In the genomic region with DNA sequence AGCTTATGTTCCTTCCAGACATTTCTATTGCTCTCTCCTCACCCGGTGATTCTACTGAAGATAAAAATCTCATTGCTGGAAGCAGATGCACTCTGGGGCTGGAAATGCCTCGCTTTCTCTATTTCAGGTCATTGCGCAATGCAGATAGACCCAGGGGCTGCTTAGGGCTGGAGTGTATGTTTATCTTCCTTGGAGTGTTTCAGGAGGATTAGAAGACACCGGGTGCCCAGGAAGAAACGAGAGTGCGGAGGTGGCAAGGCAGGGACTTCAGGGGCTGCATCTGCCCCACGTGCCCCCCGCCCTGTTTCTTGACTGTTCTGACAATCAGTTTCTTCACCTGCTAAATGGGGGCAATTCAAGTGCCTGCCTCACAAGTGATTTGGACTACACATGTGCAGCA, we compare ENCODE assay signal across 1 cellular context.
TF ChIP-seq lines count a peak whose summit lies in the region.

No MANE protein-coding gene starts in this region.

TF ChIP-seq in K562, 482 proteins besides CTCF, POLR2A, EP300 and RAD21 (continued from another document and continues in another):
- TF ChIP-seq, protein P1, sequence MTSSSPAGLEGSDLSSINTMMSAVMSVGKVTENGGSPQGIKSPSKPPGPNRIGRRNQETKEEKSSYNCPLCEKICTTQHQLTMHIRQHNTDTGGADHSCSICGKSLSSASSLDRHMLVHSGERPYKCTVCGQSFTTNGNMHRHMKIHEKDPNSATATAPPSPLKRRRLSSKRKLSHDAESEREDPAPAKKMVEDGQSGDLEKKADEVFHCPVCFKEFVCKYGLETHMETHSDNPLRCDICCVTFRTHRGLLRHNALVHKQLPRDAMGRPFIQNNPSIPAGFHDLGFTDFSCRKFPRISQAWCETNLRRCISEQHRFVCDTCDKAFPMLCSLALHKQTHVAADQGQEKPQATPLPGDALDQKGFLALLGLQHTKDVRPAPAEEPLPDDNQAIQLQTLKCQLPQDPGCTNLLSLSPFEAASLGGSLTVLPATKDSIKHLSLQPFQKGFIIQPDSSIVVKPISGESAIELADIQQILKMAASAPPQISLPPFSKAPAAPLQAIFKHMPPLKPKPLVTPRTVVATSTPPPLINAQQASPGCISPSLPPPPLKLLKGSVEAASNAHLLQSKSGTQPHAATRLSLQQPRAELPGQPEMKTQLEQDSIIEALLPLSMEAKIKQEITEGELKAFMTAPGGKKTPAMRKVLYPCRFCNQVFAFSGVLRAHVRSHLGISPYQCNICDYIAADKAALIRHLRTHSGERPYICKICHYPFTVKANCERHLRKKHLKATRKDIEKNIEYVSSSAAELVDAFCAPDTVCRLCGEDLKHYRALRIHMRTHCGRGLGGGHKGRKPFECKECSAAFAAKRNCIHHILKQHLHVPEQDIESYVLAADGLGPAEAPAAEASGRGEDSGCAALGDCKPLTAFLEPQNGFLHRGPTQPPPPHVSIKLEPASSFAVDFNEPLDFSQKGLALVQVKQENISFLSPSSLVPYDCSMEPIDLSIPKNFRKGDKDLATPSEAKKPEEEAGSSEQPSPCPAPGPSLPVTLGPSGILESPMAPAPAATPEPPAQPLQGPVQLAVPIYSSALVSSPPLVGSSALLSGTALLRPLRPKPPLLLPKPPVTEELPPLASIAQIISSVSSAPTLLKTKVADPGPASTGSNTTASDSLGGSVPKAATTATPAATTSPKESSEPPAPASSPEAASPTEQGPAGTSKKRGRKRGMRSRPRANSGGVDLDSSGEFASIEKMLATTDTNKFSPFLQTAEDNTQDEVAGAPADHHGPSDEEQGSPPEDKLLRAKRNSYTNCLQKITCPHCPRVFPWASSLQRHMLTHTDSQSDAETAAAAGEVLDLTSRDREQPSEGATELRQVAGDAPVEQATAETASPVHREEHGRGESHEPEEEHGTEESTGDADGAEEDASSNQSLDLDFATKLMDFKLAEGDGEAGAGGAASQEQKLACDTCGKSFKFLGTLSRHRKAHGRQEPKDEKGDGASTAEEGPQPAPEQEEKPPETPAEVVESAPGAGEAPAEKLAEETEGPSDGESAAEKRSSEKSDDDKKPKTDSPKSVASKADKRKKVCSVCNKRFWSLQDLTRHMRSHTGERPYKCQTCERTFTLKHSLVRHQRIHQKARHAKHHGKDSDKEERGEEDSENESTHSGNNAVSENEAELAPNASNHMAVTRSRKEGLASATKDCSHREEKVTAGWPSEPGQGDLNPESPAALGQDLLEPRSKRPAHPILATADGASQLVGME (CRISPR knock-in tag; IDR thresholded peaks at IDR 0.05): peak; percentile 77; the same call in 1 of the 2 replicates
- TF ChIP-seq CCAR2 (IDR thresholded peaks at IDR 0.05; ENCODE audit: low read depth, low read length): no peak
- TF ChIP-seq MAFK (IDR thresholded peaks at IDR 0.05; ENCODE audit: low read length): no peak
- 0 out of 2 replicates have a peak, but pooled peaks have one; percentile 22 for TF ChIP-seq ELF2 (CRISPR knock-in tag; IDR thresholded peaks at IDR 0.05)
- TF ChIP-seq FOXJ3 (CRISPR knock-in tag; IDR thresholded peaks at IDR 0.05): no peak
- no peak for TF ChIP-seq ATF7 (IDR thresholded peaks at IDR 0.05)
- TF ChIP-seq ZNF23 (CRISPR knock-in tag; IDR thresholded peaks at IDR 0.05): no peak
- TF ChIP-seq SAFB2 (IDR thresholded peaks at IDR 0.05; ENCODE audit: borderline replicate concordance, low read depth, low read length, severe bottlenecking): no peak
- no peak for TF ChIP-seq THAP12 (CRISPR knock-in tag; IDR thresholded peaks at IDR 0.05)
- TF ChIP-seq NCOR1 (IDR thresholded peaks at IDR 0.05): no peak
- TF ChIP-seq NR1H2 (CRISPR knock-in tag; IDR thresholded peaks at IDR 0.05): 0 out of 2 replicates have a peak, but pooled peaks have one; percentile 35
- TF ChIP-seq FOSL1 (tag; conservative IDR thresholded peaks at IDR 0.05): peak; percentile 25; the same call in 1 of the 2 replicates
- TF ChIP-seq, protein P2, sequence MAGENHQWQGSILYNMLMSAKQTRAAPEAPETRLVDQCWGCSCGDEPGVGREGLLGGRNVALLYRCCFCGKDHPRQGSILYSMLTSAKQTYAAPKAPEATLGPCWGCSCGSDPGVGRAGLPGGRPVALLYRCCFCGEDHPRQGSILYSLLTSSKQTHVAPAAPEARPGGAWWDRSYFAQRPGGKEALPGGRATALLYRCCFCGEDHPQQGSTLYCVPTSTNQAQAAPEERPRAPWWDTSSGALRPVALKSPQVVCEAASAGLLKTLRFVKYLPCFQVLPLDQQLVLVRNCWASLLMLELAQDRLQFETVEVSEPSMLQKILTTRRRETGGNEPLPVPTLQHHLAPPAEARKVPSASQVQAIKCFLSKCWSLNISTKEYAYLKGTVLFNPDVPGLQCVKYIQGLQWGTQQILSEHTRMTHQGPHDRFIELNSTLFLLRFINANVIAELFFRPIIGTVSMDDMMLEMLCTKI (IDR thresholded peaks at IDR 0.05; ENCODE audit: partially characterized antibody): no peak
- TF ChIP-seq FOS (IDR thresholded peaks at IDR 0.05; ENCODE audit: extremely low read depth, insufficient read length): no peak
- TF ChIP-seq FOXO4 (CRISPR knock-in tag; IDR thresholded peaks at IDR 0.05): no peak
- no peak for TF ChIP-seq FOXA1 (IDR thresholded peaks at IDR 0.05; ENCODE audit: borderline replicate concordance)
- no peak for TF ChIP-seq ASH1L (IDR thresholded peaks at IDR 0.05; ENCODE audit: borderline replicate concordance, low read depth, partially characterized antibody)
- no peak for TF ChIP-seq BRD9 (IDR thresholded peaks at IDR 0.05; ENCODE audit: low read depth, partially characterized antibody)
- TF ChIP-seq NFIC (IDR thresholded peaks at IDR 0.05): no peak
- no peak for TF ChIP-seq IRF2 (CRISPR knock-in tag; IDR thresholded peaks at IDR 0.05)
- no peak for TF ChIP-seq SREBF2 (CRISPR knock-in tag; IDR thresholded peaks at IDR 0.05)
- TF ChIP-seq CEBPG (CRISPR knock-in tag; IDR thresholded peaks at IDR 0.05): peak; percentile 95
- peak; percentile 98 to 99 for TF ChIP-seq CEBPG (tag; conservative IDR thresholded peaks at IDR 0.05 in 1 of 2, IDR thresholded peaks at IDR 0.05 in 1 of 2)
- TF ChIP-seq, protein P3, sequence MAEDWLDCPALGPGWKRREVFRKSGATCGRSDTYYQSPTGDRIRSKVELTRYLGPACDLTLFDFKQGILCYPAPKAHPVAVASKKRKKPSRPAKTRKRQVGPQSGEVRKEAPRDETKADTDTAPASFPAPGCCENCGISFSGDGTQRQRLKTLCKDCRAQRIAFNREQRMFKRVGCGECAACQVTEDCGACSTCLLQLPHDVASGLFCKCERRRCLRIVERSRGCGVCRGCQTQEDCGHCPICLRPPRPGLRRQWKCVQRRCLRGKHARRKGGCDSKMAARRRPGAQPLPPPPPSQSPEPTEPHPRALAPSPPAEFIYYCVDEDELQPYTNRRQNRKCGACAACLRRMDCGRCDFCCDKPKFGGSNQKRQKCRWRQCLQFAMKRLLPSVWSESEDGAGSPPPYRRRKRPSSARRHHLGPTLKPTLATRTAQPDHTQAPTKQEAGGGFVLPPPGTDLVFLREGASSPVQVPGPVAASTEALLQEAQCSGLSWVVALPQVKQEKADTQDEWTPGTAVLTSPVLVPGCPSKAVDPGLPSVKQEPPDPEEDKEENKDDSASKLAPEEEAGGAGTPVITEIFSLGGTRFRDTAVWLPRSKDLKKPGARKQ (CRISPR knock-in tag; IDR thresholded peaks at IDR 0.05): no peak
- peak; percentile 61 for TF ChIP-seq TAL1 (IDR thresholded peaks at IDR 0.05)
- no peak for TF ChIP-seq MCM2 (IDR thresholded peaks at IDR 0.05; ENCODE audit: low read depth)
- 0 out of 2 replicates have a peak, but pooled peaks have one; percentile 30 for TF ChIP-seq ZNF134 (CRISPR knock-in tag; conservative IDR thresholded peaks at IDR 0.05)
- TF ChIP-seq SIN3A (IDR thresholded peaks at IDR 0.05; ENCODE audit: borderline replicate concordance in 2 of 2, control insufficient read depth in 1 of 2, low read depth in 2 of 2, low read length in 2 of 2): no peak
- TF ChIP-seq PML (IDR thresholded peaks at IDR 0.05; ENCODE audit: low read length): no peak
- no peak for TF ChIP-seq PHF8 (IDR thresholded peaks at IDR 0.05; ENCODE audit: borderline replicate concordance, low read length)
- no peak for TF ChIP-seq ZNF764 (CRISPR knock-in tag; IDR thresholded peaks at IDR 0.05; ENCODE audit: low read depth)
- no peak for TF ChIP-seq COPS2 (conservative IDR thresholded peaks at IDR 0.05)
- TF ChIP-seq FIP1L1 (IDR thresholded peaks at IDR 0.05; ENCODE audit: low read depth, low read length, poor library complexity, severe bottlenecking): no peak
- TF ChIP-seq RBM22 (IDR thresholded peaks at IDR 0.05; ENCODE audit: low read depth, low read length, poor library complexity, severe bottlenecking): no peak
- no peak; a peak in 1 of 4 replicates for TF ChIP-seq FOXA3 (CRISPR knock-in tag; conservative IDR thresholded peaks at IDR 0.05 in 1 of 2, IDR thresholded peaks at IDR 0.05 in 1 of 2)
- no peak for TF ChIP-seq NBN (IDR thresholded peaks at IDR 0.05; ENCODE audit: low read depth)
- TF ChIP-seq TRIM24 (IDR thresholded peaks at IDR 0.05): peak; percentile 89 to 92
- TF ChIP-seq TOE1 (IDR thresholded peaks at IDR 0.05; ENCODE audit: borderline replicate concordance): no peak
- no peak for TF ChIP-seq TOE1 (CRISPR knock-in tag; IDR thresholded peaks at IDR 0.05; ENCODE audit: borderline replicate concordance, low read depth)
- no peak for TF ChIP-seq CBFB (CRISPR knock-in tag; IDR thresholded peaks at IDR 0.05)
- no peak for TF ChIP-seq HBP1 (CRISPR knock-in tag; IDR thresholded peaks at IDR 0.05)
- TF ChIP-seq BCOR (IDR thresholded peaks at IDR 0.05): peak; percentile 93; the same call in 1 of the 2 replicates
- TF ChIP-seq MCM7 (IDR thresholded peaks at IDR 0.05): no peak
- TF ChIP-seq, protein P4, sequence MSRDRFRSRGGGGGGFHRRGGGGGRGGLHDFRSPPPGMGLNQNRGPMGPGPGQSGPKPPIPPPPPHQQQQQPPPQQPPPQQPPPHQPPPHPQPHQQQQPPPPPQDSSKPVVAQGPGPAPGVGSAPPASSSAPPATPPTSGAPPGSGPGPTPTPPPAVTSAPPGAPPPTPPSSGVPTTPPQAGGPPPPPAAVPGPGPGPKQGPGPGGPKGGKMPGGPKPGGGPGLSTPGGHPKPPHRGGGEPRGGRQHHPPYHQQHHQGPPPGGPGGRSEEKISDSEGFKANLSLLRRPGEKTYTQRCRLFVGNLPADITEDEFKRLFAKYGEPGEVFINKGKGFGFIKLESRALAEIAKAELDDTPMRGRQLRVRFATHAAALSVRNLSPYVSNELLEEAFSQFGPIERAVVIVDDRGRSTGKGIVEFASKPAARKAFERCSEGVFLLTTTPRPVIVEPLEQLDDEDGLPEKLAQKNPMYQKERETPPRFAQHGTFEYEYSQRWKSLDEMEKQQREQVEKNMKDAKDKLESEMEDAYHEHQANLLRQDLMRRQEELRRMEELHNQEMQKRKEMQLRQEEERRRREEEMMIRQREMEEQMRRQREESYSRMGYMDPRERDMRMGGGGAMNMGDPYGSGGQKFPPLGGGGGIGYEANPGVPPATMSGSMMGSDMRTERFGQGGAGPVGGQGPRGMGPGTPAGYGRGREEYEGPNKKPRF (IDR thresholded peaks at IDR 0.05; ENCODE audit: low read depth, low read length): no peak
- peak in 1 of 2 experiments; percentile 31; a peak in 1 of 4 replicates for TF ChIP-seq TEAD1 (CRISPR knock-in tag; IDR thresholded peaks at IDR 0.05)
- no peak for TF ChIP-seq NFE2 (IDR thresholded peaks at IDR 0.05; ENCODE audit: low read depth)
- TF ChIP-seq, protein P5, sequence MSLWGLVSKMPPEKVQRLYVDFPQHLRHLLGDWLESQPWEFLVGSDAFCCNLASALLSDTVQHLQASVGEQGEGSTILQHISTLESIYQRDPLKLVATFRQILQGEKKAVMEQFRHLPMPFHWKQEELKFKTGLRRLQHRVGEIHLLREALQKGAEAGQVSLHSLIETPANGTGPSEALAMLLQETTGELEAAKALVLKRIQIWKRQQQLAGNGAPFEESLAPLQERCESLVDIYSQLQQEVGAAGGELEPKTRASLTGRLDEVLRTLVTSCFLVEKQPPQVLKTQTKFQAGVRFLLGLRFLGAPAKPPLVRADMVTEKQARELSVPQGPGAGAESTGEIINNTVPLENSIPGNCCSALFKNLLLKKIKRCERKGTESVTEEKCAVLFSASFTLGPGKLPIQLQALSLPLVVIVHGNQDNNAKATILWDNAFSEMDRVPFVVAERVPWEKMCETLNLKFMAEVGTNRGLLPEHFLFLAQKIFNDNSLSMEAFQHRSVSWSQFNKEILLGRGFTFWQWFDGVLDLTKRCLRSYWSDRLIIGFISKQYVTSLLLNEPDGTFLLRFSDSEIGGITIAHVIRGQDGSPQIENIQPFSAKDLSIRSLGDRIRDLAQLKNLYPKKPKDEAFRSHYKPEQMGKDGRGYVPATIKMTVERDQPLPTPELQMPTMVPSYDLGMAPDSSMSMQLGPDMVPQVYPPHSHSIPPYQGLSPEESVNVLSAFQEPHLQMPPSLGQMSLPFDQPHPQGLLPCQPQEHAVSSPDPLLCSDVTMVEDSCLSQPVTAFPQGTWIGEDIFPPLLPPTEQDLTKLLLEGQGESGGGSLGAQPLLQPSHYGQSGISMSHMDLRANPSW (CRISPR knock-in tag; IDR thresholded peaks at IDR 0.05): no peak
